ENCODE assay signal across 9 cellular contexts in the genomic region with DNA sequence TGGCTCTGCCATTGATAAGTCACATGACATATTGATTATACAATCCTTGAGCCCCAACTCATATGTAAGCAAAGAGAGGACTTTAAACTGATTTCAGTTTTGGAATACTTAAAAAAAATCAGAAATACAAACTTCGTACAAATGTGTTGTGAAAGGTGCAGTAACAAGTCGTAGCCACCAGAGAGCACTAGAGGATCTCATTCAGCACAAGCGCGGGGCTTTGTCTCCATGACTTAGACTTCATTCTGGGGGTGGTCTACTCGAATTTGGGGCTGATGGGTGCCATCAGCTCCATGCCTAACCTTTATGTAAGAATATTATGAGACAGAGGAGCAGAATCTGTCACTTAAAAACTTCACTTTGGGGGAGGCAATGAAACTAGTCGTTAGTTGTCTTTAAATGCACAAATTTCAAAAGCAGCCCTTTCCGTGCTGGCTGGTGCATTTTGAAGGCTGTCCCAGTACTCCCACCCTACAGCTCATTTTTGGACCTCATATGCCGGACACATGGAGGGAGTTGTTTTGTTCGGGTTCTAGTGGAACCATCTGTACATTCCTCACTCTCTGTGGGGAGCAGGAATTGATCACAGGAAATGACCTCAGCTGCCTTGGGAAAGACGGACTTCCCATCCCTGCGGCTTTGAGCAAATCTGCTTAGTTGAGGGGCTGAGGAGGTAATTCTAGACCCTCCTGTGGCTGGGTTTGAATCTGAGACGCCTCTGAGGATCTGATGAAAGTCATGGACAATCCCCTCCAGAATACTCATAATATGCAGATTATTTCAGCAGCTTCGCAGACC. TPM values are rescaled to one million over a fixed set of nuclear protein-coding genes. Genes with fewer than 3 reads are reported as not detected.
DNase-seq lines count a peak whose midpoint lies in the region; ATAC-seq and FAIRE-seq lines count a peak whose summit lies in the region.
"Had no signal": no experiment of that assay in that cellular context is flagged by ENCODE, and none has a peak within 500 bp of the region (broad histone marks: within the 10 kb centered on the region; RNA-seq: fewer than 3 reads in every experiment).

No MANE protein-coding gene starts in this region.

- H3K27ac ChIP-seq in trophoblast cell (ENCODE audit: low read depth, low read length) = no peak overlapping the region

- no peak overlapping the region for H2BK12ac ChIP-seq in trophoblast cell (ENCODE audit: low read length)

- H2AK5ac ChIP-seq in trophoblast cell (ENCODE audit: low read length) = no peak overlapping the region

- no peak overlapping the region for H4K91ac ChIP-seq in trophoblast cell (ENCODE audit: low read depth, low read length)

- H2BK5ac ChIP-seq in trophoblast cell (ENCODE audit: low read depth, low read length, poor library complexity) = no peak overlapping the region

- H3K4me1 Mint-ChIP-seq in IgD-negative memory B cell = peaks cover 6 to 7% (median 7%) of the 10 kb centered on the region in 3 donors
- H3K4me1 Mint-ChIP-seq in activated naive CD4-positive, alpha-beta T cell treated with anti-CD3 and anti-CD28 coated beads for 36 hours (ENCODE audit: low read depth) = peaks cover 7% of the 10 kb centered on the region

- peak overlapping the region; percentile 37 for H3K4me2 ChIP-seq in trophoblast cell (ENCODE audit: low read length)

- H4K8ac ChIP-seq in trophoblast cell (ENCODE audit: low read depth, low read length) = no peak overlapping the region

- no peaks in the 10 kb centered on the region for H3K4me1 ChIP-seq in trophoblast cell (ENCODE audit: control insufficient read depth in 1 of 2, insufficient read depth in 2 of 2, low read length in 2 of 2)

- FAIRE-seq in RCC 7860 (lab: Jason Lieb, UNC) = peak; percentile 42

- H3K4me3 ChIP-seq in trophoblast cell (ENCODE audit: low read depth, low read length) = no peak overlapping the region

- H3K18ac ChIP-seq in trophoblast cell (ENCODE audit: low read length) = no peak overlapping the region

- no peak for ATAC-seq in GM21360 (IDR thresholded peaks at IDR 0.05; ENCODE audit: unreplicated experiment)

- H3K27me3 ChIP-seq in trophoblast cell (ENCODE audit: insufficient read depth, low read length) = no peaks in the 10 kb centered on the region

- H4K12ac ChIP-seq in trophoblast cell (ENCODE audit: low read depth, low read length) = no peak overlapping the region

- no peaks in the 10 kb centered on the region for H3K9me3 Mint-ChIP-seq in IgD-negative memory B cell
- no peaks in the 10 kb centered on the region for H3K9me3 Mint-ChIP-seq in activated naive CD4-positive, alpha-beta T cell treated with anti-CD3 and anti-CD28 coated beads for 36 hours
- H3K9me3 Mint-ChIP-seq: dendritic cell treated with granulocyte-macrophage colony-stimulating factor and Interleukin-4, amounts not matched to agents 40 ng/mL and 50 ng/mL, for 4 days had no signal

- peak overlapping the region in 2 of 3 donors; percentile 13 to 17 for H3K27ac Mint-ChIP-seq in IgD-negative memory B cell
- H3K27ac Mint-ChIP-seq in activated naive CD4-positive, alpha-beta T cell treated with anti-CD3 and anti-CD28 coated beads for 36 hours = no peak overlapping the region
- H3K27ac Mint-ChIP-seq: dendritic cell treated with granulocyte-macrophage colony-stimulating factor and Interleukin-4, amounts not matched to agents 40 ng/mL and 50 ng/mL, for 4 days had no signal

- no peak overlapping the region for H3K4ac ChIP-seq in trophoblast cell (ENCODE audit: low read depth, low read length)

- peaks cover 32% of the 10 kb centered on the region for H3K27me3 Mint-ChIP-seq in IgD-negative memory B cell
- peaks cover 27% of the 10 kb centered on the region for H3K27me3 Mint-ChIP-seq in activated naive CD4-positive, alpha-beta T cell treated with anti-CD3 and anti-CD28 coated beads for 36 hours (ENCODE audit: low read depth)

- H3K9me3 ChIP-seq in trophoblast cell (ENCODE audit: insufficient read depth, low read depth, low read length) = peaks cover 2% of the 10 kb centered on the region

- no peaks in the 10 kb centered on the region for H3K36me3 ChIP-seq in trophoblast cell (ENCODE audit: control insufficient read depth in 1 of 2, insufficient read depth in 2 of 2, low read length in 2 of 2)

- no CpG with 5 or more reads among the region's 13 CpGs for WGBS in trophoblast cell (ENCODE audit: extremely low coverage, insufficient coverage, insufficient read length)

- no peak overlapping the region for H3K23ac ChIP-seq in trophoblast cell (ENCODE audit: low read length)

- DNase-seq in DMS79 treated with DMSO at 0.1 percent for 48 hours (lab: John Stamatoyannopoulos, UW) (peak; percentile 46), RCC 7860 (ENCODE audit: low spot score) (peak; percentile 36), germinal center (ENCODE audit: low spot score) (peak; percentile 52), trophoblast cell (peak; percentile 27 to 70), GF-D8 (lab: John Stamatoyannopoulos, UW) (no peak)
- peak; percentile 51 for DNase-seq in activated naive CD4-positive, alpha-beta T cell treated with anti-CD3 and anti-CD28 coated beads for 36 hours

- intact Hi-C loops in activated naive CD4-positive, alpha-beta T cell treated with anti-CD3 and anti-CD28 coated beads for 36 hours (cut with micrococcal nuclease) = loop anchor here (1.0 to 10.0 kb wide), 9 partner anchors 99 to 1830 kb away; no protein-coding TSS in a partner anchor

- H3K36me3 Mint-ChIP-seq in IgD-negative memory B cell = no peaks in the 10 kb centered on the region
- no peaks in the 10 kb centered on the region for H3K36me3 Mint-ChIP-seq in activated naive CD4-positive, alpha-beta T cell treated with anti-CD3 and anti-CD28 coated beads for 36 hours (ENCODE audit: low read depth)

- no peak overlapping the region for H2AFZ ChIP-seq in trophoblast cell (ENCODE audit: insufficient read depth, low read length, poor library complexity)

- peak overlapping the region in 1 of 4 donors; percentile 19 for H3K4me3 Mint-ChIP-seq in IgD-negative memory B cell
- H3K4me3 Mint-ChIP-seq in activated naive CD4-positive, alpha-beta T cell treated with anti-CD3 and anti-CD28 coated beads for 36 hours = no peak overlapping the region
- H3K4me3 Mint-ChIP-seq: dendritic cell treated with granulocyte-macrophage colony-stimulating factor and Interleukin-4, amounts not matched to agents 40 ng/mL and 50 ng/mL, for 4 days had no signal

- no peak overlapping the region for H2BK120ac ChIP-seq in trophoblast cell (ENCODE audit: insufficient read depth, low read length, poor library complexity)

- H3K79me1 ChIP-seq in trophoblast cell (ENCODE audit: low read length) = no peaks in the 10 kb centered on the region

- no peak overlapping the region for H3K9ac ChIP-seq in trophoblast cell (ENCODE audit: low read length)

- H3K79me2 ChIP-seq in trophoblast cell (ENCODE audit: control insufficient read depth, insufficient read depth, low read length, poor library complexity) = no peaks in the 10 kb centered on the region

- H3K14ac ChIP-seq in trophoblast cell (ENCODE audit: low read length) = no peak overlapping the region

- CTCF ChIA-PET in activated naive CD4-positive, alpha-beta T cell treated with anti-CD3 and anti-CD28 coated beads for 36 hours (lab: Charles Lee) = interaction anchor here (0.6 to 9.8 kb wide), 71 partner anchors 9 to 1302 kb away, joined by 3 to 283 read pairs (median 4); a partner anchor contains a TSS

RNA-seq across cellular contexts. Expression of a gene that starts 27.5 kb away (rescaled TPM):
- polyA plus RNA-seq in IgD-negative memory B cell = not detected
- total RNA-seq in activated naive CD4-positive, alpha-beta T cell treated with anti-CD3 and anti-CD28 coated beads for 36 hours = not detected
- polyA plus RNA-seq in trophoblast cell (2013) = 0.05 and 0.08 TPM in 2 replicates

RNA-seq across cellular contexts. Expression of a gene that starts 49.2 kb away (rescaled TPM):
- 5.9 TPM for polyA plus RNA-seq in IgD-negative memory B cell
- total RNA-seq in activated naive CD4-positive, alpha-beta T cell treated with anti-CD3 and anti-CD28 coated beads for 36 hours = under 1 TPM; 0.43 to 0.81 TPM
- not detected in 2 replicates for polyA plus RNA-seq in trophoblast cell (2013)
